In the genomic region with DNA sequence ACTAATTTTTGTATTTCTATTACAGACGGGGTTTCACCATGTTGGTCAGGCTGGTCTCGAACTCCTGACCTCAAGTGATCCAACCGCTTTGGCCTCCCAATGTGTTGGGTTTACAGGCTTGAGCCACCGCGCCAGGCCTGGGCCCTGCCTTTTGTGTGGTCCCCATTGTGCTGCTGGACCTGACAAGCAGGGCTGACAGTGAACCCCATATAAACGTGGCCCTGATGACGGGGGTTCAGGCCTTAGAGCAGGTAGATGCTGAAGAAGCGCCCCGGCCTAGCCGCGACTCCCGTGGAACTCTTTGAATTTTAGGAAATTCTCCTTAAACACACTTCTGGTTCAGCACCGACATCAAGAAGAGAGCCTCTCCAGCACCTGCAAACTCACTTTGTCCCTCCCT, we compare ENCODE assay signal across 6 cellular contexts. TPM values are rescaled to one million over a fixed set of nuclear protein-coding genes. Genes with fewer than 3 reads are reported as not detected.
"Had no signal": no experiment of that assay in that cellular context is flagged by ENCODE, and none has a peak within 500 bp of the region (broad histone marks: within the 10 kb centered on the region; RNA-seq: fewer than 3 reads in every experiment).

No MANE protein-coding gene starts in this region.

RNA-seq across cellular contexts. Expression of a gene that starts 4.7 kb away (rescaled TPM):
- total RNA-seq: LHCN-M2, SJSA1 had no signal
- polyA plus RNA-seq: IgD-negative memory B cell had no signal

RNA-seq across cellular contexts. Expression of a gene that starts 36.3 kb away (rescaled TPM):
- total RNA-seq: K562, MCF 10A, Right ventricle myocardium superior, SJSA1 had no signal
- polyA plus RNA-seq: IgD-negative memory B cell had no signal
